Comparison of ENCODE assay signal across 8 cellular contexts in genomic region chr2:128026422-128027277, GRCh38. TPM values are rescaled to one million over a fixed set of nuclear protein-coding genes. Genes with fewer than 3 reads are reported as not detected.
DNase-seq lines count a peak whose midpoint lies in the region; ATAC-seq, FAIRE-seq and TF ChIP-seq lines count a peak whose summit lies in the region.

No MANE protein-coding gene starts in this region.

- SMC1A ChIA-PET in GM12878 (lab: Charles Lee; ENCODE audit: uncharacterized antibody, unreplicated experiment), result no interaction called here

- no peak for TF ChIP-seq EP300 in GM12878 (IDR thresholded peaks at IDR 0.05; ENCODE audit: borderline replicate concordance in 1 of 2, control insufficient read depth in 1 of 2, low read depth in 2 of 2, low read length in 2 of 2)

- no peaks in the 10 kb centered on the region for H3K9me3 Mint-ChIP-seq in T-helper 2 cell treated with Interferon-gamma antibody and Interleukin-4, amounts not matched to agents 5 μg/mL and 100 μg/mL, for 36 hours

- H3K27me3 Mint-ChIP-seq in T-helper 2 cell treated with Interferon-gamma antibody and Interleukin-4, amounts not matched to agents 5 μg/mL and 100 μg/mL, for 36 hours (ENCODE audit: low read depth), result peaks cover 10% of the 10 kb centered on the region

- in situ Hi-C loops in GM12878 (cut with MboI), result no loop called here

- TF ChIP-seq CTCF in HL-60 (IDR thresholded peaks at IDR 0.05; ENCODE audit: insufficient read depth, low read length), result no peak
- no peak for TF ChIP-seq CTCF in GM12878 (IDR thresholded peaks at IDR 0.05 in 2 of 3, conservative IDR thresholded peaks at IDR 0.05 in 1 of 3; ENCODE audit: control insufficient read depth in 2 of 3, extremely low read depth in 1 of 3, insufficient read depth in 1 of 3, low read depth in 3 of 3, low read length in 3 of 3)
- no peak for TF ChIP-seq CTCF in right lobe of liver (IDR thresholded peaks at IDR 0.05)

- DNase-seq in T-helper 2 cell treated with Interferon-gamma antibody and Interleukin-4, amounts not matched to agents 5 μg/mL and 100 μg/mL, for 36 hours (ENCODE audit: low spot score), result no peak
- DNase-seq in T-helper 2 cell, result no peak
- no peak for DNase-seq in HL-60 (ENCODE audit: low read depth in 1 of 2, low spot score in 1 of 2)
- DNase-seq in GM12878 (ENCODE audit: low read depth, low spot score), result no peak
- no peak for DNase-seq in right lobe of liver
- no peak for DNase-seq in DMS153 (lab: John Stamatoyannopoulos, UW)

- H3K9ac ChIP-seq in GM12878 (ENCODE audit: control insufficient read depth, insufficient read depth, low read length), result peak overlapping the region; percentile 83

- no peak for FAIRE-seq in GM12878 (lab: Jason Lieb, UNC)

- H2AFZ ChIP-seq in GM12878 (ENCODE audit: control insufficient read depth, low read depth, low read length), result peak overlapping the region; percentile 61

- TSS peak; percentile 56 for BruUV-seq in GM12878 (replicated peaks; lab: Mats Ljungman, UMichigan)

- H4K20me1 ChIP-seq in GM12878 (ENCODE audit: control insufficient read depth, insufficient read depth), result no peaks in the 10 kb centered on the region

- under 1% methylated on average over 47 of the region's 57 CpGs for WGBS in GM12878 (ENCODE audit: insufficient coverage, insufficient replicate concordance, low lambda C conversion rate, missing lambda C conversion rate)
- 3% methylated on average over 28 of the region's 57 CpGs for WGBS in right lobe of liver (ENCODE audit: insufficient coverage, low coverage, low lambda C conversion rate, missing lambda C conversion rate)
- 2% methylated on average over 57 of the region's 57 CpGs for WGBS in thymus

- H3K36me3 ChIP-seq in GM12878 (ENCODE audit: control insufficient read depth in 2 of 2, insufficient read depth in 2 of 2, low read length in 1 of 2) (no peaks in the 10 kb centered on the region), right lobe of liver (no peaks in the 10 kb centered on the region), thymus (ENCODE audit: control insufficient read depth, insufficient read depth) (no peaks in the 10 kb centered on the region)

- peak overlapping the region; percentile 97 for H3K4me3 Mint-ChIP-seq in T-helper 2 cell treated with Interferon-gamma antibody and Interleukin-4, amounts not matched to agents 5 μg/mL and 100 μg/mL, for 36 hours

- H3K27ac ChIP-seq in HL-60 (replicated peaks) (0 out of 2 replicates have a peak overlapping the region, but pooled peaks have one; percentile 40), GM12878 (ENCODE audit: control insufficient read depth, insufficient read depth) (peak overlapping the region; percentile 38; the same call in 1 of the 2 replicates), right lobe of liver (peak overlapping the region; percentile 26 to 89 (median 46)), thymus (ENCODE audit: low read depth) (peak overlapping the region; percentile 79)

- peaks cover 7% of the 10 kb centered on the region for H3K36me3 Mint-ChIP-seq in T-helper 2 cell treated with Interferon-gamma antibody and Interleukin-4, amounts not matched to agents 5 μg/mL and 100 μg/mL, for 36 hours (ENCODE audit: low read depth)

- peaks cover 15% of the 10 kb centered on the region for H3K79me2 ChIP-seq in GM12878 (ENCODE audit: control insufficient read depth, insufficient read depth, low read length)

- H3K27ac Mint-ChIP-seq in T-helper 2 cell treated with Interferon-gamma antibody and Interleukin-4, amounts not matched to agents 5 μg/mL and 100 μg/mL, for 36 hours, result peak overlapping the region; percentile 90

- H3K4me1 ChIP-seq in GM12878 (ENCODE audit: control insufficient read depth, insufficient read depth, low read length) (0 out of 2 replicates have a peak, but pooled peaks cover 3% of the 10 kb centered on the region), right lobe of liver (peaks cover 0 to 8% (median 0%) of the 10 kb centered on the region in 4 donors), thymus (ENCODE audit: control insufficient read depth, insufficient read depth, low read length) (peaks cover 5% of the 10 kb centered on the region)

- H3K27me3 ChIP-seq in HL-60 (ENCODE audit: insufficient read depth, poor library complexity, severe bottlenecking) (no peaks in the 10 kb centered on the region), GM12878 (replicated peaks in 1 of 2; ENCODE audit: control insufficient read depth in 2 of 2, insufficient read depth in 2 of 2, low read length in 1 of 2) (no peaks in the 10 kb centered on the region; a peak in 1 of 4 replicates), right lobe of liver (no peaks in the 10 kb centered on the region), thymus (ENCODE audit: control insufficient read depth, insufficient read depth) (no peaks in the 10 kb centered on the region)

- RAD21 ChIA-PET in GM12878 (lab: Charles Lee; ENCODE audit: unreplicated experiment), result no interaction called here

- no peak for TF ChIP-seq RAD21 in GM12878 (IDR thresholded peaks at IDR 0.05; ENCODE audit: insufficient read depth, low read depth, low read length)

- H3K4me2 ChIP-seq in GM12878 (ENCODE audit: control insufficient read depth, insufficient read depth), result peak overlapping the region; percentile 88

- H3K4me3 ChIP-seq in HL-60 (replicated peaks; ENCODE audit: insufficient read depth, low read length) (peak overlapping the region; percentile 91), GM12878 (peak overlapping the region; percentile 96), right lobe of liver (peak overlapping the region; percentile 51 to 95 (median 94)), thymus (ENCODE audit: low read length) (peak overlapping the region; percentile 97)

- H3K4me1 Mint-ChIP-seq in T-helper 2 cell treated with Interferon-gamma antibody and Interleukin-4, amounts not matched to agents 5 μg/mL and 100 μg/mL, for 36 hours (ENCODE audit: low read depth), result peaks cover 23% of the 10 kb centered on the region

- CTCF ChIA-PET in GM12878 (lab: Yijun Ruan, JAX), result no interaction called here

- intact Hi-C loops in GM12878 (cut with micrococcal nuclease; ENCODE audit: unreplicated experiment) (loop anchor here (5.0 kb wide), 2 partner anchors 66 to 324 kb away; partner anchors contain the start of genes SFT2D3 and UGGT1), right lobe of liver (cut with DNase I) (no loop called here)

- TF ChIP-seq POLR2A in GM12878 (IDR thresholded peaks at IDR 0.05; ENCODE audit: low read depth, low read length) (no peak), right lobe of liver (IDR thresholded peaks at IDR 0.05) (peak; percentile 67)

- H3K9me3 ChIP-seq in GM12878 (replicated peaks; ENCODE audit: control insufficient read depth, insufficient read depth, low read length) (no peaks in the 10 kb centered on the region; the same call in 2 of the 3 replicates), right lobe of liver (no peaks in the 10 kb centered on the region), thymus (ENCODE audit: control insufficient read depth) (no peaks in the 10 kb centered on the region)

- POLR2A ChIA-PET in GM12878 (lab: Charles Lee), result no interaction called here

- no peak for ATAC-seq in GM12878
- ATAC-seq in right lobe of liver, result no peak
- ATAC-seq in HG03095 (IDR thresholded peaks at IDR 0.05; ENCODE audit: unreplicated experiment), result no peak

TF ChIP-seq in GM12878, 131 proteins besides CTCF, POLR2A, EP300 and RAD21 (continues in another document):
- TF ChIP-seq NR2C1 (IDR thresholded peaks at IDR 0.05) (no peak), CREM (IDR thresholded peaks at IDR 0.05; ENCODE audit: low read depth) (no peak), NR2F1 (conservative IDR thresholded peaks at IDR 0.05) (peak; percentile 34; the same call in 1 of the 2 replicates), ZSCAN29 (IDR thresholded peaks at IDR 0.05) (0 out of 2 replicates have a peak, but pooled peaks have one; percentile 35), FOXK2 (IDR thresholded peaks at IDR 0.05) (no peak), ZNF622 (IDR thresholded peaks at IDR 0.05) (no peak), NR2C2 (IDR thresholded peaks at IDR 0.05; ENCODE audit: borderline replicate concordance, control insufficient read depth, insufficient read length, low read depth) (no peak), TAF1 (IDR thresholded peaks at IDR 0.05; ENCODE audit: borderline replicate concordance, low read depth, low read length) (no peak)

RNA-seq across cellular contexts. Expression of gene SAP130, which starts 1.2 kb away (rescaled TPM):
- 16.3 and 21.7 TPM in 2 replicates for total RNA-seq in GM12878 (2013; cell fraction: nucleolus; rRNA removed)
- total RNA-seq in GM12878 (2014; rRNA removed), result 4.4 and 5.6 TPM in 2 replicates
- 5.7 and 6.1 TPM in 2 replicates for total RNA-seq in GM12878 (2014; rRNA removed; fragmentation: Illumina TruSeq; extraction: Trizol)
- 26.2 and 26.9 TPM in 2 replicates for total RNA-seq in GM12878 (2021)
- 8.0 TPM for polyA plus RNA-seq in GM12878 (2011; ENCODE audit: low read depth)
- polyA plus RNA-seq in GM12878 (2011; rRNA removed), result 3.0 and 12.5 TPM in 2 replicates
- polyA plus RNA-seq in GM12878 (2011; cell fraction: cytosol; rRNA removed), result 6.5 and 10.8 TPM in 2 replicates
- polyA plus RNA-seq in GM12878 (2011; cell fraction: nucleus; rRNA removed), result 19.5 and 20.9 TPM in 2 replicates
- 9.4 and 12.4 TPM in 2 replicates for polyA plus RNA-seq in GM12878 (2012)
- polyA plus RNA-seq in GM12878 (2014; fragmentation: Illumina TruSeq; extraction: Trizol), result 16.8 and 20.5 TPM in 2 replicates
- 1 to 10 TPM; 5.0 to 6.8 TPM for polyA plus RNA-seq in GM12878 (2014; fragmentation: Nextera tagmentation; extraction: Ambion mirVana)
- 7.3 and 9.7 TPM in 2 replicates for polyA plus RNA-seq in GM12878 (2014; rRNA removed)
- polyA plus RNA-seq in GM12878 (2016; fragmentation: Nextera tagmentation; extraction: Ambion mirVana), result 10 to 100 TPM; 15.8 to 17.9 TPM
- 16.4 and 19.9 TPM in 2 replicates for polyA minus RNA-seq in GM12878 (2011; rRNA and poly(A)+ RNA removed)
- 7.8 and 8.2 TPM in 2 replicates for polyA minus RNA-seq in GM12878 (2011; cell fraction: cytosol; rRNA and poly(A)+ RNA removed)
- 9.8 and 18.5 TPM in 2 replicates for polyA minus RNA-seq in GM12878 (2011; cell fraction: nucleus; rRNA and poly(A)+ RNA removed)
- 10 to 100 TPM in 2 of 6 experiments, 1 to 10 TPM in 4; 5.0 to 11.5 (median 9.1) TPM for total RNA-seq in right lobe of liver
- polyA plus RNA-seq in thymus, result 9.3 TPM
